ENCODE assay signal across 9 cellular contexts in genomic region chr3:76107935-76108570, GRCh38.
A peak's percentile ranks its signal among the peaks of the same experiment; 100 is the strongest.
DNase-seq lines count a peak whose midpoint lies in the region; ATAC-seq and TF ChIP-seq lines count a peak whose summit lies in the region.
"Had no signal": no experiment of that assay in that cellular context is flagged by ENCODE, and none has a peak within 500 bp of the region (broad histone marks: within the 10 kb centered on the region; RNA-seq: fewer than 3 reads in every experiment).

No MANE protein-coding gene starts in this region.

- no peaks in the 10 kb centered on the region for H3K27me3 ChIP-seq in right atrium auricular region

- DNase-seq in AG08396 (ENCODE audit: low spot score) (peak; percentile 34), NCI-H748 (lab: John Stamatoyannopoulos, UW; ENCODE audit: unreplicated experiment) (peak; percentile 9), dedifferentiated amniotic fluid mesenchymal stem cell (ENCODE audit: extremely low spot score) (peak; percentile 63), right atrium auricular region (ENCODE audit: low spot score) (no peak)

- no peaks in the 10 kb centered on the region for H3K36me3 Mint-ChIP-seq in nephron (ENCODE audit: low read depth)

- no peak overlapping the region for H3K4me3 Mint-ChIP-seq in nephron
- H3K4me3 Mint-ChIP-seq: stimulated activated naive CD8-positive, alpha-beta T cell treated with anti-CD3 and anti-CD28 coated beads, Interleukin-15, Interleukin-2, amounts not matched to agents 100 ng/mL and 50 ng/mL, for 24 hours had no signal

- H3K9me3 Mint-ChIP-seq in nephron = no peaks in the 10 kb centered on the region
- H3K9me3 Mint-ChIP-seq: stimulated activated naive CD8-positive, alpha-beta T cell treated with anti-CD3 and anti-CD28 coated beads, Interleukin-15, Interleukin-2, amounts not matched to agents 100 ng/mL and 50 ng/mL, for 24 hours had no signal

- H3K27ac Mint-ChIP-seq in nephron = no peak overlapping the region
- H3K27ac Mint-ChIP-seq: stimulated activated naive CD8-positive, alpha-beta T cell treated with anti-CD3 and anti-CD28 coated beads, Interleukin-15, Interleukin-2, amounts not matched to agents 100 ng/mL and 50 ng/mL, for 24 hours had no signal

- H3K4me1 ChIP-seq in right atrium auricular region = no peaks in the 10 kb centered on the region

- H3K4me3 ChIP-seq in right atrium auricular region = no peak overlapping the region

- no peaks in the 10 kb centered on the region for H3K4me1 Mint-ChIP-seq in nephron

- no peaks in the 10 kb centered on the region for H3K27me3 Mint-ChIP-seq in nephron (ENCODE audit: low read depth)
- H3K27me3 Mint-ChIP-seq: stimulated activated naive CD8-positive, alpha-beta T cell treated with anti-CD3 and anti-CD28 coated beads, Interleukin-15, Interleukin-2, amounts not matched to agents 100 ng/mL and 50 ng/mL, for 24 hours had no signal

- H3K9me3 ChIP-seq in right atrium auricular region = no peaks in the 10 kb centered on the region

- ATAC-seq in GM18519 (IDR thresholded peaks at IDR 0.05; ENCODE audit: low FRiP score, unreplicated experiment) (peak; percentile 75), HG03108 (IDR thresholded peaks at IDR 0.05; ENCODE audit: unreplicated experiment) (no peak), HG03469 (IDR thresholded peaks at IDR 0.05; ENCODE audit: unreplicated experiment) (no peak)

- no peak overlapping the region for H3K27ac ChIP-seq in right atrium auricular region

- TF ChIP-seq CTCF in nephron (IDR thresholded peaks at IDR 0.05; ENCODE audit: unreplicated experiment in 3 of 3) (peak; percentile 80 to 87 (median 82)), right atrium auricular region (IDR thresholded peaks at IDR 0.05) (peak in 1 of 2 donors; percentile 69)

- no peaks in the 10 kb centered on the region for H3K36me3 ChIP-seq in right atrium auricular region
